28 cellular contexts compared by ENCODE assay signal in the genomic region with DNA sequence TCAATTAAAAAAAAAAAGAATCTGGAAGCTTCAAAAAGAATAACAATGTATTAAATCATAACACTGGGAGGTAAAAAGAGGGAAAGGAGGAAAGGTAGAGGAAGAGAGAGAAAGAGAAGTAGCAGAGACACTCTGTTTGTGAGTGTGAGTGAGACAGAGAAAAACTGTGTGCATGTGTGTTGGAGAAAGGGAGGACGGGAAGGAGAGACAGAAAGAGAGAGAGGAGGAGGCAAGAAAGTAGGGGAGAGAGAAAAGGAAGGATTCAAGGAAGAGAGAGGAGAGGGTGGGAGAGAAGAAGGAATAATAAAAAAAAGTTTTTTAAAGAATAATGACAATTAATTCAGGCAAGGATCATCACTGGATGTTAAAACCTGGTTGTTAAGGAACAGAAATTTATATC.
"Had no signal": no experiment of that assay in that cellular context is flagged by ENCODE, and none has a peak within 500 bp of the region (broad histone marks: within the 10 kb centered on the region; RNA-seq: fewer than 3 reads in every experiment).

No MANE protein-coding gene starts in this region.

- H3K9me3 Mint-ChIP-seq: natural killer cell treated with Interleukin-12 subunit alpha and Interleukin-12 subunit beta and Interleukin-15 and Interleukin-18, amount 100 ng/mL, for 72 hours; neural crest cell; stimulated activated effector memory CD8-positive, alpha-beta T cell treated with anti-CD3 and anti-CD28 coated beads, Interleukin-12 subunit alpha, Interleukin-12 subunit beta, amount 100 ng/mL, for 72 hours; stimulated activated naive CD8-positive, alpha-beta T cell treated with anti-CD3 and anti-CD28 coated beads, Interleukin-15, Interleukin-2, amounts not matched to agents 100 ng/mL and 50 ng/mL, for 24 hours had no signal

- H3K4me3 Mint-ChIP-seq: naive thymus-derived CD8-positive, alpha-beta T cell; natural killer cell treated with Interleukin-12 subunit alpha and Interleukin-12 subunit beta and Interleukin-15 and Interleukin-18, amount 100 ng/mL, for 72 hours; nephron progenitor cell; neural crest cell; stimulated activated effector memory CD8-positive, alpha-beta T cell treated with anti-CD3 and anti-CD28 coated beads, Interleukin-12 subunit alpha, Interleukin-12 subunit beta, amount 100 ng/mL, for 72 hours; stimulated activated naive B cell treated with anti-CD40 and anti-IgM and Interleukin-4, amounts not matched to agents 10 μg/mL and 1 μg/mL and 100 μg/mL, for 72 hours; stimulated activated naive CD8-positive, alpha-beta T cell treated with anti-CD3 and anti-CD28 coated beads, Interleukin-15, Interleukin-2, amounts not matched to agents 100 ng/mL and 50 ng/mL, for 24 hours; type B pancreatic cell had no signal

- H3K4me3 ChIP-seq: pancreas, psoas muscle, right lobe of liver, sigmoid colon, suprapubic skin, testis, tibial artery, transverse colon, upper lobe of right lung, uterus had no signal

- H3K4me1 ChIP-seq: pancreas, psoas muscle, right lobe of liver, sigmoid colon, suprapubic skin, testis, tibial artery, transverse colon, upper lobe of right lung, uterus had no signal

- H3K9me3 ChIP-seq: neutrophil, pancreas, psoas muscle, right lobe of liver, sigmoid colon, suprapubic skin, testis, tibial artery, transverse colon, upper lobe of right lung, uterus had no signal

- H3K27ac Mint-ChIP-seq: nephron progenitor cell; stimulated activated effector memory CD8-positive, alpha-beta T cell treated with anti-CD3 and anti-CD28 coated beads, Interleukin-12 subunit alpha, Interleukin-12 subunit beta, amount 100 ng/mL, for 72 hours; stimulated activated naive B cell treated with anti-CD40 and anti-IgM and Interleukin-4, amounts not matched to agents 10 μg/mL and 1 μg/mL and 100 μg/mL, for 72 hours; stimulated activated naive CD8-positive, alpha-beta T cell treated with anti-CD3 and anti-CD28 coated beads, Interleukin-15, Interleukin-2, amounts not matched to agents 100 ng/mL and 50 ng/mL, for 24 hours; type B pancreatic cell had no signal

- H3K27me3 Mint-ChIP-seq: stimulated activated naive B cell treated with anti-CD40 and anti-IgM and Interleukin-4, amounts not matched to agents 10 μg/mL and 1 μg/mL and 100 μg/mL, for 72 hours; stimulated activated naive CD8-positive, alpha-beta T cell treated with anti-CD3 and anti-CD28 coated beads, Interleukin-15, Interleukin-2, amounts not matched to agents 100 ng/mL and 50 ng/mL, for 24 hours; type B pancreatic cell had no signal

- H3K36me3 Mint-ChIP-seq: natural killer cell treated with Interleukin-12 subunit alpha and Interleukin-12 subunit beta and Interleukin-15 and Interleukin-18, amount 100 ng/mL, for 72 hours; stimulated activated effector memory CD8-positive, alpha-beta T cell treated with anti-CD3 and anti-CD28 coated beads, Interleukin-12 subunit alpha, Interleukin-12 subunit beta, amount 100 ng/mL, for 72 hours; type B pancreatic cell had no signal

- DNase-seq: naive thymus-derived CD8-positive, alpha-beta T cell; nephron progenitor cell; nucleus accumbens; pancreas; psoas muscle; right cardiac atrium; right lobe of liver; sigmoid colon; small intestine; stimulated activated CD4-positive, alpha-beta T cell treated with anti-CD3 and anti-CD28 coated beads, Interleukin-15, amount 100 ng/mL, for 24 hours; stimulated activated CD4-positive, alpha-beta T cell treated with anti-CD3 and anti-CD28 coated beads, Interleukin-2, amount 100 ng/mL, for 24 hours; stimulated activated CD4-positive, alpha-beta T cell treated with anti-CD3 and anti-CD28 coated beads, Interleukin-2, amount 100 ng/mL, for 48 hours; stimulated activated CD4-positive, alpha-beta T cell treated with anti-CD3 and anti-CD28 coated beads, Interleukin-4, amount 100 ng/mL, for 24 hours; stimulated activated naive B cell treated with anti-CD40 and anti-IgM and Interleukin-4, amounts not matched to agents 10 μg/mL and 1 μg/mL and 100 μg/mL, for 72 hours; stimulated activated naive CD4-positive, alpha-beta T cell treated with Interleukin-2 at 50 U/mL for 16 hours; substantia nigra; testis; tibial artery; transverse colon; upper lobe of right lung; uterus had no signal

- H3K36me3 ChIP-seq: neutrophil, pancreas, right lobe of liver, sigmoid colon, suprapubic skin, tibial artery, transverse colon, upper lobe of right lung, uterus had no signal

- H3K27me3 ChIP-seq: neutrophil, pancreas, right lobe of liver, sigmoid colon, suprapubic skin, testis, tibial artery, transverse colon, upper lobe of right lung, uterus had no signal

- H3K4me1 Mint-ChIP-seq: nephron progenitor cell; neural crest cell; stimulated activated effector memory CD8-positive, alpha-beta T cell treated with anti-CD3 and anti-CD28 coated beads, Interleukin-12 subunit alpha, Interleukin-12 subunit beta, amount 100 ng/mL, for 72 hours had no signal

- H3K27ac ChIP-seq: neutrophil, pancreas, psoas muscle, right lobe of liver, sigmoid colon, suprapubic skin, testis, tibial artery, transverse colon, upper lobe of right lung, uterus had no signal

- ATAC-seq: naive thymus-derived CD8-positive, alpha-beta T cell; natural killer cell treated with Interleukin-12 subunit alpha and Interleukin-12 subunit beta and Interleukin-15 and Interleukin-18, amount 100 ng/mL, for 72 hours; pancreas; psoas muscle; right cardiac atrium; right lobe of liver; stimulated activated effector memory CD8-positive, alpha-beta T cell treated with anti-CD3 and anti-CD28 coated beads, Interleukin-12 subunit alpha, Interleukin-12 subunit beta, amount 100 ng/mL, for 72 hours; stimulated activated naive B cell treated with anti-CD40 and anti-IgM and Interleukin-4, amounts not matched to agents 10 μg/mL and 1 μg/mL and 100 μg/mL, for 72 hours; upper lobe of right lung had no signal
